Comparison of ENCODE assay signal across 8 cellular contexts in genomic region chr1:233281711-233282581, GRCh38. TPM values are rescaled to one million over a fixed set of nuclear protein-coding genes. Genes with fewer than 3 reads are reported as not detected.
DNase-seq lines count a peak whose midpoint lies in the region; ATAC-seq and TF ChIP-seq lines count a peak whose summit lies in the region.

No MANE protein-coding gene starts in this region.

- H3K9ac ChIP-seq in skeletal muscle satellite cell (ENCODE audit: low read depth, low read length): no peak overlapping the region

- POLR2A ChIA-PET in activated CD8-positive, alpha-beta T cell treated with anti-CD3 and anti-CD28 coated beads, Interleukin-2, amount 10 ng/mL, durations not matched to agents 7 days and 5 days (lab: Charles Lee): no interaction called here

- H3K4me1 ChIP-seq in skeletal muscle satellite cell (ENCODE audit: control insufficient read depth, insufficient read depth, low read length): peaks cover 12% of the 10 kb centered on the region

- H3K36me3 Mint-ChIP-seq in CD14-positive monocyte: no peaks in the 10 kb centered on the region
- peaks cover 11% of the 10 kb centered on the region for H3K36me3 Mint-ChIP-seq in activated CD8-positive, alpha-beta T cell treated with anti-CD3 and anti-CD28 coated beads, Interleukin-2, amount 10 ng/mL, durations not matched to agents 7 days and 5 days (ENCODE audit: low read depth)

- ATAC-seq in GM19328 (IDR thresholded peaks at IDR 0.05; ENCODE audit: unreplicated experiment) (peak; percentile 96), HG03196 (IDR thresholded peaks at IDR 0.05; ENCODE audit: unreplicated experiment) (peak; percentile 84)
- ATAC-seq in activated CD8-positive, alpha-beta T cell treated with anti-CD3 and anti-CD28 coated beads, Interleukin-2, amount 10 ng/mL, durations not matched to agents 7 days and 5 days: peak; percentile 84

- no peaks in the 10 kb centered on the region for H3K9me3 ChIP-seq in skeletal muscle satellite cell (replicated peaks; ENCODE audit: low read length)

- intact Hi-C loops in CD14-positive monocyte (cut with micrococcal nuclease): no loop called here

- H3K9me3 Mint-ChIP-seq in CD14-positive monocyte: no peaks in the 10 kb centered on the region
- H3K9me3 Mint-ChIP-seq in activated CD8-positive, alpha-beta T cell treated with anti-CD3 and anti-CD28 coated beads, Interleukin-2, amount 10 ng/mL, durations not matched to agents 7 days and 5 days (ENCODE audit: insufficient read depth): no peaks in the 10 kb centered on the region

- peaks cover 35% of the 10 kb centered on the region for H3K4me1 Mint-ChIP-seq in CD14-positive monocyte
- peaks cover 19% of the 10 kb centered on the region for H3K4me1 Mint-ChIP-seq in activated CD8-positive, alpha-beta T cell treated with anti-CD3 and anti-CD28 coated beads, Interleukin-2, amount 10 ng/mL, durations not matched to agents 7 days and 5 days (ENCODE audit: low read depth)

- peak overlapping the region; percentile 16 to 74 for H3K4me3 Mint-ChIP-seq in CD14-positive monocyte
- peak overlapping the region; percentile 9 for H3K4me3 Mint-ChIP-seq in activated CD8-positive, alpha-beta T cell treated with anti-CD3 and anti-CD28 coated beads, Interleukin-2, amount 10 ng/mL, durations not matched to agents 7 days and 5 days

- TF ChIP-seq CTCF in CD14-positive monocyte (IDR thresholded peaks at IDR 0.05): no peak

- CTCF ChIA-PET in activated CD8-positive, alpha-beta T cell treated with anti-CD3 and anti-CD28 coated beads, Interleukin-2, amount 10 ng/mL, durations not matched to agents 7 days and 5 days (lab: Charles Lee): no interaction called here

- H3K27me3 ChIP-seq in skeletal muscle satellite cell (ENCODE audit: control insufficient read depth, insufficient read depth, low read length): no peaks in the 10 kb centered on the region

- peaks cover 0 to 3% (median 2%) of the 10 kb centered on the region in 3 donors for H3K27me3 Mint-ChIP-seq in CD14-positive monocyte (ENCODE audit: low read depth in 3 of 3)
- no peaks in the 10 kb centered on the region for H3K27me3 Mint-ChIP-seq in activated CD8-positive, alpha-beta T cell treated with anti-CD3 and anti-CD28 coated beads, Interleukin-2, amount 10 ng/mL, durations not matched to agents 7 days and 5 days (ENCODE audit: low read depth)

- no peaks in the 10 kb centered on the region for H3K36me3 ChIP-seq in skeletal muscle satellite cell (ENCODE audit: insufficient read depth, low read length)

- DNase-seq in CD14-positive monocyte (ENCODE audit: low spot score): no peak
- peak; percentile 55 for DNase-seq in activated CD8-positive, alpha-beta T cell treated with anti-CD3 and anti-CD28 coated beads, Interleukin-2, amount 10 ng/mL, durations not matched to agents 7 days and 5 days
- no peak for DNase-seq in NCI-H2196 (lab: John Stamatoyannopoulos, UW; ENCODE audit: unreplicated experiment)
- DNase-seq in HPDE6-E6E7 (ENCODE audit: extremely low spot score): no peak
- DNase-seq in NCI-H82 treated with DMSO at 0.1 percent for 48 hours (lab: John Stamatoyannopoulos, UW; ENCODE audit: unreplicated experiment): no peak

- peak overlapping the region; percentile 11 for H3K4me2 ChIP-seq in skeletal muscle satellite cell (ENCODE audit: low read length)

- peak overlapping the region; percentile 33 to 74 (median 55) for H3K27ac Mint-ChIP-seq in CD14-positive monocyte
- peak overlapping the region; percentile 61 for H3K27ac Mint-ChIP-seq in activated CD8-positive, alpha-beta T cell treated with anti-CD3 and anti-CD28 coated beads, Interleukin-2, amount 10 ng/mL, durations not matched to agents 7 days and 5 days

- H3K4me3 ChIP-seq in skeletal muscle satellite cell (ENCODE audit: low read length): no peak overlapping the region

RNA-seq across cellular contexts. Expression of gene PCNX2, which starts 13.6 kb away (rescaled TPM):
- polyA plus RNA-seq in CD14-positive monocyte: under 1 TPM; 0.29 to 0.62 TPM
- 10 to 100 TPM; 17.7 to 18.6 TPM for total RNA-seq in activated CD8-positive, alpha-beta T cell treated with anti-CD3 and anti-CD28 coated beads, Interleukin-2, amount 10 ng/mL, durations not matched to agents 7 days and 5 days
- total RNA-seq in skeletal muscle satellite cell (2012; rRNA removed): 29.7 and 31.2 TPM in 2 replicates

RNA-seq across cellular contexts. Expression of gene MAP3K21, which starts 45.6 kb away (rescaled TPM):
- under 1 TPM; 0.38 to 0.59 TPM for polyA plus RNA-seq in CD14-positive monocyte
- total RNA-seq in activated CD8-positive, alpha-beta T cell treated with anti-CD3 and anti-CD28 coated beads, Interleukin-2, amount 10 ng/mL, durations not matched to agents 7 days and 5 days: under 1 TPM; 0.44 to 0.45 TPM
- 1.1 and 2.3 TPM in 2 replicates for total RNA-seq in skeletal muscle satellite cell (2012; rRNA removed)
